ENCODE assay signal across 16 cellular contexts in genomic region chr20:6739406-6739805, GRCh38. TPM values are rescaled to one million over a fixed set of nuclear protein-coding genes. Genes with fewer than 3 reads are reported as not detected.
"Had no signal": no experiment of that assay in that cellular context is flagged by ENCODE, and none has a peak within 500 bp of the region (broad histone marks: within the 10 kb centered on the region; RNA-seq: fewer than 3 reads in every experiment).

No MANE protein-coding gene starts in this region.

- H3K9me3 ChIP-seq: colonic mucosa, mucosa of descending colon, ovary, transverse colon had no signal

- DNase-seq: caudate nucleus; colonic mucosa; dermis blood vessel endothelial cell; esophagus squamous epithelium; foreskin fibroblast; glutamatergic neuron; islet precursor cell; mammary epithelial cell; mucosa of descending colon; naive thymus-derived CD8-positive, alpha-beta T cell; ovary; small intestine; stimulated activated CD4-positive, alpha-beta T cell treated with anti-CD3 and anti-CD28 coated beads, Interleukin-12 subunit alpha, Interleukin-12 subunit beta, amount 100 ng/mL, for 4 hours; stimulated activated naive CD4-positive, alpha-beta T cell treated with Interleukin-2 at 50 U/mL for 16 hours; transverse colon had no signal

- H3K27ac ChIP-seq: colonic mucosa, esophagus squamous epithelium, gastroesophageal sphincter, ovary, transverse colon had no signal

- H3K36me3 ChIP-seq: colonic mucosa, esophagus squamous epithelium, gastroesophageal sphincter, ovary, transverse colon had no signal

- H3K4me3 ChIP-seq: colonic mucosa, esophagus squamous epithelium, gastroesophageal sphincter, mucosa of descending colon, ovary, transverse colon had no signal

- H3K27me3 ChIP-seq: colonic mucosa, esophagus squamous epithelium, ovary, transverse colon had no signal

- H3K4me1 ChIP-seq: colonic mucosa, esophagus squamous epithelium, gastroesophageal sphincter had no signal

- FAIRE-seq: small intestine had no signal

- ATAC-seq: gastroesophageal sphincter; mucosa of descending colon; naive thymus-derived CD8-positive, alpha-beta T cell had no signal

RNA-seq across cellular contexts. Expression of gene BMP2, which starts 28.1 kb away (rescaled TPM):
- total RNA-seq: naive thymus-derived CD8-positive, alpha-beta T cell had no signal
- polyA plus RNA-seq: naive thymus-derived CD8-positive, alpha-beta T cell had no signal
